29 cellular contexts compared by ENCODE assay signal in genomic region chr7:81903115-81903514, GRCh38.
DNase-seq lines count a peak whose midpoint lies in the region; ATAC-seq and TF ChIP-seq lines count a peak whose summit lies in the region.
"Had no signal": no experiment of that assay in that cellular context is flagged by ENCODE, and none has a peak within 500 bp of the region (broad histone marks: within the 10 kb centered on the region; RNA-seq: fewer than 3 reads in every experiment).

No MANE protein-coding gene starts in this region.

- WGBS in neuronal stem cell (ENCODE audit: extremely low coverage in 2 of 2, insufficient read length in 2 of 2, insufficient replicate concordance in 1 of 2), 2 donors, result no CpG with 5 or more reads among the region's 2 CpGs

- H2BK5ac ChIP-seq in neuronal stem cell (ENCODE audit: low read length), result no peak overlapping the region

- no peak overlapping the region for H3K9ac ChIP-seq in OCI-LY3 (ENCODE audit: low read length)
- no peak overlapping the region for H3K9ac ChIP-seq in neuronal stem cell (ENCODE audit: low read depth, low read length, poor library complexity)
- H3K9ac ChIP-seq: BLaER1 had no signal

- H3K36me3 ChIP-seq in OCI-LY3 (replicated peaks; ENCODE audit: low read depth, low read length), result no peaks in the 10 kb centered on the region
- H3K36me3 ChIP-seq in neuronal stem cell (replicated peaks in 1 of 2; ENCODE audit: control insufficient read depth in 2 of 2, insufficient read depth in 2 of 2, low read length in 2 of 2), result no peaks in the 10 kb centered on the region
- H3K36me3 ChIP-seq: BLaER1, prostate gland, SJCRH30, uterus had no signal

- no peak overlapping the region for H3K14ac ChIP-seq in neuronal stem cell (ENCODE audit: low read length)

- H3K27me3 ChIP-seq in OCI-LY3 (ENCODE audit: low read depth, low read length), result no peaks in the 10 kb centered on the region
- H3K27me3 ChIP-seq in neuronal stem cell (ENCODE audit: control insufficient read depth in 3 of 3, insufficient read depth in 3 of 3, low read depth in 1 of 3, low read length in 3 of 3), result no peaks in the 10 kb centered on the region
- H3K27me3 ChIP-seq: BLaER1, SJCRH30, uterus had no signal

- H3K27ac ChIP-seq in OCI-LY3 (ENCODE audit: low read length) (no peak overlapping the region), neuronal stem cell (replicated peaks; ENCODE audit: low read length) (no peak overlapping the region)
- H3K27ac ChIP-seq: BLaER1, prostate gland, SJCRH30, uterus had no signal

- ATAC-seq in GM21717 (IDR thresholded peaks at IDR 0.05; ENCODE audit: unreplicated experiment), result peak; percentile 41
- no peak for ATAC-seq in HG02571 (IDR thresholded peaks at IDR 0.05; ENCODE audit: unreplicated experiment)
- ATAC-seq in GM18873 (IDR thresholded peaks at IDR 0.05; ENCODE audit: low FRiP score, unreplicated experiment), result no peak
- ATAC-seq: mucosa of descending colon; natural killer cell; sciatic nerve; stimulated activated naive CD8-positive, alpha-beta T cell treated with anti-CD3 and anti-CD28 coated beads, Interleukin-15, amount 100 ng/mL, for 72 hours had no signal

- H3K18ac ChIP-seq in neuronal stem cell (ENCODE audit: low read length), result peak overlapping the region; percentile 55

- no peak overlapping the region for H3K4me3 ChIP-seq in OCI-LY3 (ENCODE audit: low read length)
- peak overlapping the region in 1 of 2 donors; percentile 15 for H3K4me3 ChIP-seq in neuronal stem cell (ENCODE audit: low read length in 2 of 2)
- H3K4me3 ChIP-seq: BLaER1, mucosa of descending colon, prostate gland, SJCRH30, uterus had no signal

- no peak overlapping the region for H2BK12ac ChIP-seq in neuronal stem cell (ENCODE audit: low read length)

- no peak overlapping the region for H2BK120ac ChIP-seq in neuronal stem cell (ENCODE audit: low read depth, low read length)

- H4K20me1 ChIP-seq in OCI-LY3 (ENCODE audit: insufficient read depth, low read length), result no peaks in the 10 kb centered on the region
- H4K20me1 ChIP-seq: BLaER1 had no signal

- H3K79me2 ChIP-seq in OCI-LY3 (ENCODE audit: low read length), result no peaks in the 10 kb centered on the region

- no peak overlapping the region for H4K8ac ChIP-seq in neuronal stem cell (ENCODE audit: low read depth, low read length)

- no peak overlapping the region for H3K4ac ChIP-seq in neuronal stem cell (ENCODE audit: low read length)

- H3K9me3 ChIP-seq in OCI-LY3 (ENCODE audit: insufficient read depth, low read length), result 0 out of 2 replicates have a peak, but pooled peaks cover 3% of the 10 kb centered on the region
- H3K9me3 ChIP-seq in neuronal stem cell (replicated peaks in 1 of 2; ENCODE audit: control insufficient read depth in 2 of 2, insufficient read depth in 1 of 2, low read depth in 1 of 2, low read length in 2 of 2), result peaks cover 0 to 3% of the 10 kb centered on the region in 2 donors
- H3K9me3 ChIP-seq: mucosa of descending colon, prostate gland, SJCRH30, uterus had no signal

- H2AK5ac ChIP-seq in neuronal stem cell (ENCODE audit: low read depth, low read length), result no peak overlapping the region

- H2AFZ ChIP-seq in OCI-LY3 (ENCODE audit: low read depth, low read length) (no peak overlapping the region), neuronal stem cell (ENCODE audit: low read length) (no peak overlapping the region)

- H3K79me1 ChIP-seq in neuronal stem cell (ENCODE audit: low read depth, low read length), result no peaks in the 10 kb centered on the region

- DNase-seq in HUDEP-2 (lab: John Stamatoyannopoulos, UW; ENCODE audit: unreplicated experiment in 76 of 76), result peak in 44 of 76 experiments; percentile 1 to 64 (median 18)
- no peak for DNase-seq in neuronal stem cell (ENCODE audit: low spot score)
- DNase-seq in HT-29 (ENCODE audit: low spot score), result no peak
- DNase-seq: activated CD4-positive, alpha-beta T cell treated with anti-CD3 and anti-CD28 coated beads, Interleukin-2, amount 10 ng/mL, durations not matched to agents 7 days and 5 days; activated gamma-delta T cell; activated naive CD8-positive, alpha-beta T cell treated with anti-CD3 and anti-CD28 coated beads for 36 hours; activated T-cell treated with anti-CD3 and anti-CD28 coated beads, Interleukin-2, amount 50 U/mL, for 1 hour; anterior cingulate cortex; KG1; kidney glomerular epithelial cell; mucosa of descending colon; natural killer cell; NCI-H1436 treated with DMSO at 0.1 percent for 48 hours; NCI-H345; NCI-H69; occipital lobe; SJCRH30; stimulated activated CD4-positive, alpha-beta T cell treated with anti-CD3 and anti-CD28 coated beads, Interleukin-12 subunit alpha, Interleukin-12 subunit beta, amount 100 ng/mL, for 4 hours; stimulated activated CD4-positive, alpha-beta T cell treated with anti-CD3 and anti-CD28 coated beads, Interleukin-2, amount 100 ng/mL, for 48 hours; stimulated activated naive CD8-positive, alpha-beta T cell treated with anti-CD3 and anti-CD28 coated beads, Interleukin-15, amount 100 ng/mL, for 72 hours; SW 1271; uterus had no signal

- H3K4me2 ChIP-seq in OCI-LY3 (ENCODE audit: low read length), result 0 out of 2 replicates have a peak overlapping the region, but pooled peaks have one; percentile 24
- no peak overlapping the region for H3K4me2 ChIP-seq in neuronal stem cell (ENCODE audit: insufficient read depth, low read length, poor library complexity, severe bottlenecking)
- H3K4me2 ChIP-seq: BLaER1 had no signal

- no peak overlapping the region for H4K91ac ChIP-seq in neuronal stem cell (ENCODE audit: low read depth, low read length, poor library complexity)

- no peak for TF ChIP-seq CTCF in OCI-LY3 (IDR thresholded peaks at IDR 0.05; ENCODE audit: low read depth, low read length)

- H2BK15ac ChIP-seq in neuronal stem cell (ENCODE audit: low read length), result no peak overlapping the region

- no peak overlapping the region for H3K23ac ChIP-seq in neuronal stem cell (ENCODE audit: low read depth, low read length, poor library complexity)

- H3K4me1 ChIP-seq in OCI-LY3 (ENCODE audit: low read length) (peaks cover 28% of the 10 kb centered on the region), neuronal stem cell (ENCODE audit: control insufficient read depth in 2 of 2, insufficient read depth in 1 of 2, low read depth in 1 of 2, low read length in 2 of 2) (no peaks in the 10 kb centered on the region)
- H3K4me1 ChIP-seq: BLaER1, prostate gland, SJCRH30, uterus had no signal

Comparison
In these comparisons a context has a peak if more than half of its experiments do, and no peak if none do; other contexts are left out.
1. DNase-seq: peak in HUDEP-2 (44 of 76); none in neuronal stem cell (single experiment) and HT-29 (single experiment).